Comparison of ENCODE assay signal across 21 cellular contexts in genomic region chr11:126510621-126511370, GRCh38.
DNase-seq lines count a peak whose midpoint lies in the region; FAIRE-seq and TF ChIP-seq lines count a peak whose summit lies in the region.
"Had no signal": no experiment of that assay in that cellular context is flagged by ENCODE, and none has a peak within 500 bp of the region (broad histone marks: within the 10 kb centered on the region; RNA-seq: fewer than 3 reads in every experiment).

No MANE protein-coding gene starts in this region.

- peaks cover 17% of the 10 kb centered on the region for H3K27me3 Mint-ChIP-seq in neural crest cell (ENCODE audit: low read depth)

- H4K20me1 ChIP-seq in BLaER1, result no peaks in the 10 kb centered on the region

- no peak overlapping the region for H3K27ac ChIP-seq in BLaER1
- H3K27ac ChIP-seq: ovary, Peyer's patch, right lobe of liver had no signal

- H3K4me3 ChIP-seq in BLaER1 (no peak overlapping the region), fibroblast of pulmonary artery (replicated peaks; ENCODE audit: low read depth, low read length) (no peak overlapping the region), H7 (ENCODE audit: insufficient read depth, low read depth, low read length) (no peak overlapping the region)
- H3K4me3 ChIP-seq: HAP-1, lung, ovary, Peyer's patch, right lobe of liver had no signal

- peaks cover 4% of the 10 kb centered on the region for H3K4me1 Mint-ChIP-seq in neural crest cell

- in situ Hi-C loops in GM13976 (cut with MboI; ENCODE audit: low sequenced_read_pairs, unreplicated experiment), result no loop called here

- no peak for FAIRE-seq in RCC 7860 (lab: Jason Lieb, UNC)

- H3K9me3 ChIP-seq in BLaER1, result peaks cover 15% of the 10 kb centered on the region
- H3K9me3 ChIP-seq: HAP-1, ovary, Peyer's patch, right lobe of liver had no signal

- no peak for TF ChIP-seq CTCF in fibroblast of pulmonary artery (IDR thresholded peaks at IDR 0.05; ENCODE audit: low read length, missing control alignments)
- no peak for TF ChIP-seq CTCF in neural crest cell (conservative IDR thresholded peaks at IDR 0.05)
- no peak for TF ChIP-seq CTCF in GM13976 (IDR thresholded peaks at IDR 0.05; ENCODE audit: borderline replicate concordance, control extremely low read depth, extremely low read depth, insufficient read depth, missing control alignments)

- DNase-seq in fibroblast of pulmonary artery (ENCODE audit: low read depth) (peak; percentile 13), neural crest cell (ENCODE audit: low read depth, low spot score) (no peak), GM13976 (ENCODE audit: low spot score) (no peak), RCC 7860 (ENCODE audit: low spot score) (no peak), H7 (no peak), hippocampal formation (lab: John Stamatoyannopoulos, UW) (no peak)
- DNase-seq: activated CD4-positive, alpha-beta T cell treated with anti-CD3 and anti-CD28 coated beads, Interleukin-2, amount 50 U/mL, for 4 hours; activated T-cell treated with anti-CD3 and anti-CD28 coated beads for 4 hours; amygdala; CD8-positive, alpha-beta T cell; cerebellar nuclear complex; DMS53; effector CD4-positive, alpha-beta T cell; NCI-H446 treated with DMSO at 0.1 percent for 48 hours; ovary; Peyer's patch; right lobe of liver had no signal

- no peak overlapping the region for H3K4me3 Mint-ChIP-seq in neural crest cell
- H3K4me3 Mint-ChIP-seq: CD8-positive, alpha-beta T cell had no signal

- H3K36me3 ChIP-seq in BLaER1 (no peaks in the 10 kb centered on the region), H7 (replicated peaks; ENCODE audit: control insufficient read depth, insufficient read depth, low read length) (no peaks in the 10 kb centered on the region)
- H3K36me3 ChIP-seq: HAP-1, ovary, Peyer's patch, right lobe of liver had no signal

- peak overlapping the region; percentile 78 for H3K4me2 ChIP-seq in BLaER1

- H3K9ac ChIP-seq in BLaER1, result no peak overlapping the region

- H3K4me1 ChIP-seq in BLaER1, result peaks cover 59% of the 10 kb centered on the region
- H3K4me1 ChIP-seq: HAP-1, Peyer's patch, right lobe of liver had no signal

- peak overlapping the region; percentile 36 for H3K27ac Mint-ChIP-seq in neural crest cell (ENCODE audit: unreplicated experiment)
- H3K27ac Mint-ChIP-seq: CD8-positive, alpha-beta T cell had no signal

- no peaks in the 10 kb centered on the region for H3K36me3 Mint-ChIP-seq in neural crest cell (ENCODE audit: low read depth)
- H3K36me3 Mint-ChIP-seq: CD8-positive, alpha-beta T cell had no signal

- peaks cover 3% of the 10 kb centered on the region for H3K9me3 Mint-ChIP-seq in neural crest cell

- H3K27me3 ChIP-seq in BLaER1 (no peaks in the 10 kb centered on the region), H7 (ENCODE audit: control insufficient read depth, insufficient read depth, low read length) (no peaks in the 10 kb centered on the region)
- H3K27me3 ChIP-seq: ovary, Peyer's patch, right lobe of liver had no signal

TF ChIP-seq in PFSK-1, 5 proteins besides CTCF, POLR2A, EP300 and RAD21:
- TF ChIP-seq TAF1 (IDR thresholded peaks at IDR 0.05; ENCODE audit: borderline replicate concordance, insufficient read depth, low read length) (no peak), FOXP2 (optimal IDR thresholded peaks at IDR 0.05; ENCODE audit: borderline replicate concordance, extremely low read depth, extremely low read length, insufficient read depth) (no peak), SIN3A (IDR thresholded peaks at IDR 0.05; ENCODE audit: borderline replicate concordance, insufficient read depth, low read length) (no peak), POLR2AphosphoS5 (IDR thresholded peaks at IDR 0.05; ENCODE audit: low read depth, low read length) (no peak), REST (IDR thresholded peaks at IDR 0.05; ENCODE audit: insufficient read depth in 1 of 2, low read depth in 2 of 2, low read length in 2 of 2) (peak; percentile 84 to 92)
